In genomic region chr6:104253236-104253635, GRCh38 we compare ENCODE assay signal across 14 cellular contexts.
DNase-seq lines count a peak whose midpoint lies in the region; ATAC-seq and TF ChIP-seq lines count a peak whose summit lies in the region.
"Had no signal": no experiment of that assay in that cellular context is flagged by ENCODE, and none has a peak within 500 bp of the region (broad histone marks: within the 10 kb centered on the region; RNA-seq: fewer than 3 reads in every experiment).

No MANE protein-coding gene starts in this region.

- no peak for ATAC-seq in HG03432 (IDR thresholded peaks at IDR 0.05; ENCODE audit: unreplicated experiment)
- ATAC-seq: A549, HCT116 had no signal

- DNase-seq in ELF-1 (ENCODE audit: low read depth, low spot score) = peak; percentile 28
- peak; percentile 59 for DNase-seq in NCI-H69 (lab: John Stamatoyannopoulos, UW)
- DNase-seq in trophoblast cell = no peak
- DNase-seq in germinal center (ENCODE audit: low spot score) = no peak
- DNase-seq in neural progenitor cell (ENCODE audit: low spot score) = no peak
- DNase-seq: BE2C; CD4-positive, alpha-beta memory T cell; DMS153; IMR-90 had no signal

- H2AFZ ChIP-seq in trophoblast cell (ENCODE audit: insufficient read depth, low read length, poor library complexity) (no peak overlapping the region), neural progenitor cell (replicated peaks) (no peak overlapping the region)

- no peaks in the 10 kb centered on the region for H4K20me1 ChIP-seq in neural progenitor cell (ENCODE audit: low read depth)

- H3K4me1 Mint-ChIP-seq in neural progenitor cell = no peaks in the 10 kb centered on the region
- H3K4me1 Mint-ChIP-seq: CD4-positive, alpha-beta memory T cell had no signal

- H3K27me3 ChIP-seq in trophoblast cell (ENCODE audit: insufficient read depth, low read length) (no peaks in the 10 kb centered on the region), neural progenitor cell (no peaks in the 10 kb centered on the region)
- H3K27me3 ChIP-seq: BE2C had no signal

- WGBS in trophoblast cell (ENCODE audit: extremely low coverage, insufficient coverage, insufficient read length) = no CpG with 5 or more reads among the region's 3 CpGs

- H3K4me1 ChIP-seq in trophoblast cell (ENCODE audit: control insufficient read depth in 1 of 2, insufficient read depth in 2 of 2, low read length in 2 of 2) (peaks cover 3 to 11% of the 10 kb centered on the region in 2 experiments), neural progenitor cell (no peaks in the 10 kb centered on the region)
- H3K4me1 ChIP-seq: A549 had no signal

- H3K27ac Mint-ChIP-seq in neural progenitor cell = no peak overlapping the region
- H3K27ac Mint-ChIP-seq: CD4-positive, alpha-beta memory T cell had no signal

- H2BK12ac ChIP-seq in trophoblast cell (ENCODE audit: low read length) = no peak overlapping the region

- no peak overlapping the region for H3K23ac ChIP-seq in trophoblast cell (ENCODE audit: low read length)

- no peak overlapping the region for H4K12ac ChIP-seq in trophoblast cell (ENCODE audit: low read depth, low read length)

- no peak overlapping the region for H3K18ac ChIP-seq in trophoblast cell (ENCODE audit: low read length)

- H3K4ac ChIP-seq in trophoblast cell (ENCODE audit: low read depth, low read length) = no peak overlapping the region

- H3K79me2 ChIP-seq in trophoblast cell (ENCODE audit: control insufficient read depth, insufficient read depth, low read length, poor library complexity) = no peaks in the 10 kb centered on the region
- no peaks in the 10 kb centered on the region for H3K79me2 ChIP-seq in neural progenitor cell (ENCODE audit: low read depth)

- no peak for TF ChIP-seq CTCF in VCaP (conservative IDR thresholded peaks at IDR 0.05)
- no peak for TF ChIP-seq CTCF in neural progenitor cell (IDR thresholded peaks at IDR 0.05)

- peak overlapping the region; percentile 3 for H3K4me2 ChIP-seq in trophoblast cell (ENCODE audit: low read length)
- H3K4me2 ChIP-seq in neural progenitor cell = no peak overlapping the region
- H3K4me2 ChIP-seq: A549 had no signal

- H3K4me3 Mint-ChIP-seq in neural progenitor cell = no peak overlapping the region
- H3K4me3 Mint-ChIP-seq: CD4-positive, alpha-beta memory T cell had no signal

- H2AK5ac ChIP-seq in trophoblast cell (ENCODE audit: low read length) = no peak overlapping the region

- no peaks in the 10 kb centered on the region for H3K36me3 Mint-ChIP-seq in neural progenitor cell
- H3K36me3 Mint-ChIP-seq: CD4-positive, alpha-beta memory T cell had no signal

- H4K8ac ChIP-seq in trophoblast cell (ENCODE audit: low read depth, low read length) = no peak overlapping the region

- H3K9ac ChIP-seq in trophoblast cell (ENCODE audit: low read length) (no peak overlapping the region), neural progenitor cell (no peak overlapping the region)

- H2BK120ac ChIP-seq in trophoblast cell (ENCODE audit: insufficient read depth, low read length, poor library complexity) = no peak overlapping the region

- H3K4me3 ChIP-seq in trophoblast cell (ENCODE audit: low read depth, low read length) (no peak overlapping the region), neural progenitor cell (no peak overlapping the region)
- H3K4me3 ChIP-seq: A549 had no signal

- H4K91ac ChIP-seq in trophoblast cell (ENCODE audit: low read depth, low read length) = no peak overlapping the region

- H3K36me3 ChIP-seq in trophoblast cell (ENCODE audit: control insufficient read depth in 1 of 2, insufficient read depth in 2 of 2, low read length in 2 of 2) = no peaks in the 10 kb centered on the region
- no peaks in the 10 kb centered on the region for H3K36me3 ChIP-seq in neural progenitor cell
- H3K36me3 ChIP-seq: BE2C had no signal

- peak overlapping the region; percentile 10; the same call in 1 of the 2 replicates for H3K27ac ChIP-seq in VCaP
- H3K27ac ChIP-seq in trophoblast cell (ENCODE audit: low read depth, low read length) = no peak overlapping the region
- no peak overlapping the region for H3K27ac ChIP-seq in neural progenitor cell
- H3K27ac ChIP-seq: A549, C4-2B had no signal

- no peak overlapping the region for H2BK5ac ChIP-seq in trophoblast cell (ENCODE audit: low read depth, low read length, poor library complexity)

- H3K9me3 Mint-ChIP-seq in neural progenitor cell = no peaks in the 10 kb centered on the region
- H3K9me3 Mint-ChIP-seq: CD4-positive, alpha-beta memory T cell had no signal

- H3K14ac ChIP-seq in trophoblast cell (ENCODE audit: low read length) = no peak overlapping the region

- H3F3A ChIP-seq in neural progenitor cell (ENCODE audit: low read depth) = no peaks in the 10 kb centered on the region

- H3K27me3 Mint-ChIP-seq in neural progenitor cell (ENCODE audit: insufficient read depth, low read depth) = no peaks in the 10 kb centered on the region
- H3K27me3 Mint-ChIP-seq: CD4-positive, alpha-beta memory T cell had no signal

- H3K9me3 ChIP-seq in trophoblast cell (ENCODE audit: insufficient read depth, low read depth, low read length) (no peaks in the 10 kb centered on the region), neural progenitor cell (ENCODE audit: low read depth) (no peaks in the 10 kb centered on the region)
- H3K9me3 ChIP-seq: A549, BE2C had no signal

- H3K79me1 ChIP-seq in trophoblast cell (ENCODE audit: low read length) = peaks cover 2% of the 10 kb centered on the region

Comparison
In these comparisons a context has a peak if more than half of its experiments do, and no peak if none do; other contexts are left out.
1. DNase-seq: peak in ELF-1 (single experiment) and NCI-H69 (single experiment); none in trophoblast cell (0 of 2), germinal center (single experiment) and neural progenitor cell (single experiment).